Comparison of ENCODE assay signal across 1 cellular context in genomic region chr11:325796-326591, GRCh38.
TF ChIP-seq lines count a peak whose summit lies in the region.

No MANE protein-coding gene starts in this region.

TF ChIP-seq in endothelial cell of umbilical vein, 7 proteins besides CTCF, POLR2A, EP300 and RAD21:
- TF ChIP-seq POLR2AphosphoS5 (IDR thresholded peaks at IDR 0.05; ENCODE audit: insufficient read depth, low read depth, low read length): no peak
- no peak for TF ChIP-seq MYC (IDR thresholded peaks at IDR 0.05; ENCODE audit: low read depth, low read length)
- no peak for TF ChIP-seq FOS (IDR thresholded peaks at IDR 0.05; ENCODE audit: borderline replicate concordance, insufficient read depth, low read length)
- no peak for TF ChIP-seq JUN (IDR thresholded peaks at IDR 0.05; ENCODE audit: borderline replicate concordance, insufficient read depth, insufficient read length, low read depth)
- TF ChIP-seq EZH2 (IDR thresholded peaks at IDR 0.05; ENCODE audit: borderline replicate concordance, low read depth, low read length, severe bottlenecking): no peak
- no peak for TF ChIP-seq GATA2 (IDR thresholded peaks at IDR 0.05; ENCODE audit: insufficient read depth, insufficient read length, low read depth, low read length)
- TF ChIP-seq MAX (IDR thresholded peaks at IDR 0.05; ENCODE audit: insufficient read depth, insufficient read length): no peak
